Comparison of ENCODE assay signal across 8 cellular contexts in genomic region chr19:35000338-35000646, GRCh38. TPM values are rescaled to one million over a fixed set of nuclear protein-coding genes. Genes with fewer than 3 reads are reported as not detected.
DNase-seq lines count a peak whose midpoint lies in the region; TF ChIP-seq lines count a peak whose summit lies in the region.

No MANE protein-coding gene starts in this region.

- no peaks in the 10 kb centered on the region for H3K27me3 ChIP-seq in mammary epithelial cell (ENCODE audit: insufficient read depth, low read length)
- no peaks in the 10 kb centered on the region for H3K27me3 ChIP-seq in mucosa of rectum (ENCODE audit: control insufficient read depth in 2 of 2, insufficient read depth in 2 of 2, low read length in 2 of 2)

- H2AFZ ChIP-seq in mammary epithelial cell (ENCODE audit: low read depth, low read length), result peak overlapping the region; percentile 96

- dilution Hi-C loops in mammary epithelial cell (cut with HindIII; ENCODE audit: low sequenced_read_pairs), result no loop called here

- peak overlapping the region; percentile 48 for H3K4me2 ChIP-seq in mammary epithelial cell (ENCODE audit: insufficient read depth, low read depth, low read length)

- POLR2A ChIA-PET in HEK293 (lab: Yijun Ruan, JAX), result interaction anchor here (0.7 to 3.0 kb wide), 11 partner anchors 11 to 915 kb away, joined by 3 to 20 read pairs (median 9); partner anchors contain the start of genes SCGB2B2, SCN1B, ZNF30 and ZNF302

- H3K9me3 ChIP-seq in HEK293 (ENCODE audit: control insufficient read depth, insufficient read depth, low read depth, low read length) (no peaks in the 10 kb centered on the region), mammary epithelial cell (replicated peaks; ENCODE audit: insufficient read depth, low read length) (no peaks in the 10 kb centered on the region), mucosa of rectum (ENCODE audit: control insufficient read depth in 2 of 2, low read length in 2 of 2) (no peaks in the 10 kb centered on the region)

- no TSS peak for BruUV-seq in mammary epithelial cell (replicated peaks; lab: Mats Ljungman, UMichigan)

- H3K4me1 ChIP-seq in HEK293 (ENCODE audit: control insufficient read depth, insufficient read depth, low read length) (peaks cover 35% of the 10 kb centered on the region), mammary epithelial cell (ENCODE audit: insufficient read depth, low read length) (peaks cover 8% of the 10 kb centered on the region), mucosa of rectum (ENCODE audit: control insufficient read depth in 2 of 2, insufficient read depth in 2 of 2, low read length in 2 of 2) (peaks cover 47 to 62% of the 10 kb centered on the region in 2 donors)

- TF ChIP-seq CTCF in 22Rv1 (IDR thresholded peaks at IDR 0.05), result no peak
- no peak for TF ChIP-seq CTCF in HEK293 (tag by site-specific recombination; IDR thresholded peaks at IDR 0.05)
- TF ChIP-seq CTCF in mammary epithelial cell (conservative IDR thresholded peaks at IDR 0.05 in 1 of 2, IDR thresholded peaks at IDR 0.05 in 1 of 2; ENCODE audit: extremely low read depth in 1 of 2, insufficient read depth in 1 of 2, low read depth in 1 of 2, low read length in 2 of 2), result no peak

- H3K9me3 Mint-ChIP-seq in activated T-helper 1 cell treated with anti-CD3 and anti-CD28 coated beads, Interleukin-12 subunit alpha, Interleukin-12 subunit beta, Interleukin-2, Interleukin-4 antibody, amounts not matched to agents 30 ng/mL and 10 ng/mL and 1 ng/mL, durations not matched to agents 14 hours and 24 hours and 36 hours, result no peaks in the 10 kb centered on the region

- H3K4me1 Mint-ChIP-seq in activated T-helper 1 cell treated with anti-CD3 and anti-CD28 coated beads, Interleukin-12 subunit alpha, Interleukin-12 subunit beta, Interleukin-2, Interleukin-4 antibody, amounts not matched to agents 30 ng/mL and 10 ng/mL and 1 ng/mL, durations not matched to agents 14 hours and 24 hours and 36 hours (ENCODE audit: low read depth), result peaks cover 59% of the 10 kb centered on the region

- H3K4me3 ChIP-seq in HEK293 (ENCODE audit: low read depth, low read length) (peak overlapping the region; percentile 63), mammary epithelial cell (replicated peaks in 1 of 3; ENCODE audit: insufficient read depth in 1 of 3, low read depth in 2 of 3, low read length in 3 of 3) (peak overlapping the region; percentile 58 to 73 (median 66)), mucosa of rectum (ENCODE audit: low read length in 2 of 2) (peak overlapping the region in 1 of 2 donors; percentile 72)

- H3K27me3 Mint-ChIP-seq in activated T-helper 1 cell treated with anti-CD3 and anti-CD28 coated beads, Interleukin-12 subunit alpha, Interleukin-12 subunit beta, Interleukin-2, Interleukin-4 antibody, amounts not matched to agents 30 ng/mL and 10 ng/mL and 1 ng/mL, durations not matched to agents 14 hours and 24 hours and 36 hours (ENCODE audit: insufficient read depth), result no peaks in the 10 kb centered on the region

- H3K4me3 Mint-ChIP-seq in activated T-helper 1 cell treated with anti-CD3 and anti-CD28 coated beads, Interleukin-12 subunit alpha, Interleukin-12 subunit beta, Interleukin-2, Interleukin-4 antibody, amounts not matched to agents 30 ng/mL and 10 ng/mL and 1 ng/mL, durations not matched to agents 14 hours and 24 hours and 36 hours, result no peak overlapping the region

- H3K27ac Mint-ChIP-seq in activated T-helper 1 cell treated with anti-CD3 and anti-CD28 coated beads, Interleukin-12 subunit alpha, Interleukin-12 subunit beta, Interleukin-2, Interleukin-4 antibody, amounts not matched to agents 30 ng/mL and 10 ng/mL and 1 ng/mL, durations not matched to agents 14 hours and 24 hours and 36 hours, result no peak overlapping the region

- H3K9ac ChIP-seq in mammary epithelial cell (ENCODE audit: insufficient read depth, low read length), result no peak overlapping the region
- H3K9ac ChIP-seq in mucosa of rectum (ENCODE audit: low read depth in 1 of 2, low read length in 2 of 2), result peak overlapping the region in 1 of 2 donors; percentile 77

- peaks cover 47% of the 10 kb centered on the region for H3K79me2 ChIP-seq in mammary epithelial cell (ENCODE audit: insufficient read depth, low read length)

- H3K27ac ChIP-seq in 22Rv1, result peak overlapping the region; percentile 48
- peak overlapping the region; percentile 98 for H3K27ac ChIP-seq in HEK293 (ENCODE audit: extremely low read depth, low read depth, low read length)
- no peak overlapping the region for H3K27ac ChIP-seq in mammary epithelial cell (ENCODE audit: insufficient read depth, low read depth, low read length)
- peak overlapping the region; percentile 94 to 97 for H3K27ac ChIP-seq in mucosa of rectum (ENCODE audit: low read depth in 2 of 2, low read length in 2 of 2)

- CTCF ChIA-PET in HEK293 (lab: Yijun Ruan, JAX), result interaction anchor here (0.6 to 4.3 kb wide), 10 partner anchors 11 to 361 kb away, joined by 3 to 35 read pairs (median 4); no protein-coding TSS in a partner anchor
- CTCF ChIA-PET in mammary epithelial cell (lab: Charles Lee; ENCODE audit: low non-redundant PET), result no interaction called here

- peaks cover 16% of the 10 kb centered on the region for H3K36me3 Mint-ChIP-seq in activated T-helper 1 cell treated with anti-CD3 and anti-CD28 coated beads, Interleukin-12 subunit alpha, Interleukin-12 subunit beta, Interleukin-2, Interleukin-4 antibody, amounts not matched to agents 30 ng/mL and 10 ng/mL and 1 ng/mL, durations not matched to agents 14 hours and 24 hours and 36 hours (ENCODE audit: low read depth)

- intact Hi-C loops in mammary epithelial cell (cut with micrococcal nuclease) (no loop called here), posterior cingulate gyrus (cut with DNase I) (no loop called here)
- intact Hi-C loops in activated T-helper 1 cell treated with anti-CD3 and anti-CD28 coated beads, Interleukin-12 subunit alpha, Interleukin-12 subunit beta, Interleukin-2, Interleukin-4 antibody, amounts not matched to agents 30 ng/mL and 10 ng/mL and 1 ng/mL, durations not matched to agents 14 hours and 24 hours and 36 hours (cut with micrococcal nuclease), result loop anchor here (1.0 to 5.0 kb wide), 5 partner anchors 10 to 268 kb away; partner anchors contain the start of genes ZNF181, ZNF599 and ZNF792

- no peaks in the 10 kb centered on the region for H4K20me1 ChIP-seq in mammary epithelial cell (ENCODE audit: insufficient read depth, low read length)

- in situ Hi-C loops in mammary epithelial cell (cut with MboI; ENCODE audit: low sequenced_read_pairs in 2 of 2), result no loop called here

- H3K36me3 ChIP-seq in HEK293 (ENCODE audit: control insufficient read depth in 2 of 2, insufficient read depth in 1 of 2, low read length in 2 of 2) (peaks cover 34 to 35% of the 10 kb centered on the region in 2 experiments), mammary epithelial cell (ENCODE audit: insufficient read depth, low read length) (no peaks in the 10 kb centered on the region), mucosa of rectum (ENCODE audit: control insufficient read depth in 2 of 2, insufficient read depth in 2 of 2, low read length in 2 of 2) (peaks cover 0 to 3% of the 10 kb centered on the region in 2 donors)

- WGBS in mammary epithelial cell (ENCODE audit: low coverage, missing lambda C conversion rate), result no CpG with 5 or more reads among the region's 37 CpGs

- DNase-seq in mammary epithelial cell (no peak), NCI-H1930 (lab: John Stamatoyannopoulos, UW) (no peak), SK-N-DZ (ENCODE audit: low spot score) (no peak), posterior cingulate gyrus (no peak)
- DNase-seq in activated T-helper 1 cell treated with anti-CD3 and anti-CD28 coated beads, Interleukin-12 subunit alpha, Interleukin-12 subunit beta, Interleukin-2, Interleukin-4 antibody, amounts not matched to agents 30 ng/mL and 10 ng/mL and 1 ng/mL, durations not matched to agents 14 hours and 24 hours and 36 hours (ENCODE audit: low spot score), result no peak

TF ChIP-seq in HEK293, 187 proteins besides CTCF, POLR2A, EP300 and RAD21 (continues in another document):
- no peak for TF ChIP-seq BCL11B (tag by site-specific recombination; IDR thresholded peaks at IDR 0.05; ENCODE audit: low read depth)

RNA-seq across cellular contexts. Expression of gene GRAMD1A, which starts 0.2 kb away (rescaled TPM):
- total RNA-seq in mammary epithelial cell, result 10 to 100 TPM; 19.8 to 54.4 TPM
- 30.2 TPM for polyA plus RNA-seq in mammary epithelial cell
- polyA minus RNA-seq in mammary epithelial cell, result 61.8 TPM
- 176 and 189 TPM in 2 replicates for total RNA-seq in activated T-helper 1 cell treated with anti-CD3 and anti-CD28 coated beads, Interleukin-12 subunit alpha, Interleukin-12 subunit beta, Interleukin-2, Interleukin-4 antibody, amounts not matched to agents 30 ng/mL and 10 ng/mL and 1 ng/mL, durations not matched to agents 14 hours and 24 hours and 36 hours
- polyA plus RNA-seq in SK-N-DZ (2014; cell fraction: cytosol; rRNA removed), result 11.7 and 12.7 TPM in 2 replicates
- 67.5 and 104 TPM in 2 replicates for polyA plus RNA-seq in SK-N-DZ (2014; cell fraction: nucleus; rRNA removed)

RNA-seq across cellular contexts. Expression of gene SCN1B, which starts 30.0 kb away (rescaled TPM):
- under 1 TPM; 0.71 to 0.83 TPM for total RNA-seq in mammary epithelial cell
- polyA plus RNA-seq in mammary epithelial cell, result 0.29 TPM
- not detected for polyA minus RNA-seq in mammary epithelial cell
- 1.1 and 1.2 TPM in 2 replicates for total RNA-seq in activated T-helper 1 cell treated with anti-CD3 and anti-CD28 coated beads, Interleukin-12 subunit alpha, Interleukin-12 subunit beta, Interleukin-2, Interleukin-4 antibody, amounts not matched to agents 30 ng/mL and 10 ng/mL and 1 ng/mL, durations not matched to agents 14 hours and 24 hours and 36 hours
- 0.52 and 0.85 TPM in 2 replicates for polyA plus RNA-seq in SK-N-DZ (2014; cell fraction: cytosol; rRNA removed)
- 1.5 and 2.4 TPM in 2 replicates for polyA plus RNA-seq in SK-N-DZ (2014; cell fraction: nucleus; rRNA removed)

RNA-seq across cellular contexts. Expression of gene ZNF792, which starts 36.3 kb away (rescaled TPM):
- 1 to 10 TPM; 2.2 to 4.7 TPM for total RNA-seq in mammary epithelial cell
- polyA plus RNA-seq in mammary epithelial cell, result 1.6 TPM
- polyA minus RNA-seq in mammary epithelial cell, result 4.4 TPM
- 6.5 and 6.8 TPM in 2 replicates for total RNA-seq in activated T-helper 1 cell treated with anti-CD3 and anti-CD28 coated beads, Interleukin-12 subunit alpha, Interleukin-12 subunit beta, Interleukin-2, Interleukin-4 antibody, amounts not matched to agents 30 ng/mL and 10 ng/mL and 1 ng/mL, durations not matched to agents 14 hours and 24 hours and 36 hours
- 1.8 and 2.3 TPM in 2 replicates for polyA plus RNA-seq in SK-N-DZ (2014; cell fraction: cytosol; rRNA removed)
- polyA plus RNA-seq in SK-N-DZ (2014; cell fraction: nucleus; rRNA removed), result 2.4 and 2.8 TPM in 2 replicates

RNA-seq across cellular contexts. Expression of gene HPN, which starts 41.2 kb away (rescaled TPM):
- 1 to 10 TPM in 1 of 2 donors, not detected in 1; 1.0 TPM for total RNA-seq in mammary epithelial cell
- not detected for polyA plus RNA-seq in mammary epithelial cell
- not detected for polyA minus RNA-seq in mammary epithelial cell
- not detected in 2 replicates for total RNA-seq in activated T-helper 1 cell treated with anti-CD3 and anti-CD28 coated beads, Interleukin-12 subunit alpha, Interleukin-12 subunit beta, Interleukin-2, Interleukin-4 antibody, amounts not matched to agents 30 ng/mL and 10 ng/mL and 1 ng/mL, durations not matched to agents 14 hours and 24 hours and 36 hours
- polyA plus RNA-seq in SK-N-DZ (2014; cell fraction: cytosol; rRNA removed), result not detected in 2 replicates
- polyA plus RNA-seq in SK-N-DZ (2014; cell fraction: nucleus; rRNA removed), result not detected in 2 replicates
